In genomic region chr19:49875801-49876421, GRCh38 we compare ENCODE assay signal across 1 cellular context.
TF ChIP-seq lines count a peak whose summit lies in the region.

No MANE protein-coding gene starts in this region.

TF ChIP-seq in GM23338, 12 proteins besides CTCF, POLR2A, EP300 and RAD21:
- TF ChIP-seq ZNF462 (CRISPR knock-in tag; IDR thresholded peaks at IDR 0.05) (no peak), POLR2AphosphoS5 (IDR thresholded peaks at IDR 0.05; ENCODE audit: low read depth) (peak; percentile 71)
